20 cellular contexts compared by ENCODE assay signal in genomic region chr11:117849781-117850414, GRCh38. TPM values are rescaled to one million over a fixed set of nuclear protein-coding genes. Genes with fewer than 3 reads are reported as not detected.
"Had no signal": no experiment of that assay in that cellular context is flagged by ENCODE, and none has a peak within 500 bp of the region (broad histone marks: within the 10 kb centered on the region; RNA-seq: fewer than 3 reads in every experiment).

No MANE protein-coding gene starts in this region.

- H3K27ac ChIP-seq: epithelial cell of prostate, foreskin keratinocyte, lower lobe of right lung, prostate gland, right atrium auricular region, VCaP had no signal

- H3K9me3 ChIP-seq: prostate gland, transverse colon had no signal

- H3K4me3 ChIP-seq: adrenal gland, lower lobe of right lung, prostate gland, right atrium auricular region, transverse colon had no signal

- H3K4me1 ChIP-seq: foreskin keratinocyte, prostate gland had no signal

- H3K4me3 Mint-ChIP-seq: activated T-cell treated with anti-CD3 and anti-CD28 coated beads, Interleukin-2, amount 50 U/mL, for 4 hours; mesothelial cell of epicardium; stimulated activated naive CD8-positive, alpha-beta T cell treated with anti-CD3 and anti-CD28 coated beads, Interleukin-15, Interleukin-2, amounts not matched to agents 100 ng/mL and 50 ng/mL, for 24 hours; T-helper 1 cell treated with Interleukin-12 subunit alpha and Interleukin-12 subunit beta and Interleukin-4 antibody, amounts not matched to agents 30 μg/mL and 1 μg/mL, for 36 hours had no signal

- DNase-seq: activated CD4-positive, alpha-beta T cell treated with anti-CD3 and anti-CD28 coated beads for 1 hour; activated CD4-positive, alpha-beta T cell treated with anti-CD3 and anti-CD28 coated beads, Interleukin-2, amount 50 U/mL, for 4 hours; activated gamma-delta T cell; activated T-cell treated with anti-CD3 and anti-CD28 coated beads, Interleukin-2, amount 50 U/mL, for 4 hours; dermis blood vessel endothelial cell; foreskin keratinocyte; hypothalamus; lower lobe of right lung; transverse colon had no signal

- FAIRE-seq: keratinocyte had no signal

- H3K27me3 ChIP-seq: adrenal gland, right atrium auricular region, transverse colon had no signal

- ATAC-seq: activated T-cell treated with anti-CD3 and anti-CD28 coated beads, Interleukin-2, amount 50 U/mL, for 4 hours; foreskin keratinocyte; lower lobe of right lung had no signal

- H3K27ac Mint-ChIP-seq: mesothelial cell of epicardium; stimulated activated naive CD8-positive, alpha-beta T cell treated with anti-CD3 and anti-CD28 coated beads, Interleukin-15, Interleukin-2, amounts not matched to agents 100 ng/mL and 50 ng/mL, for 24 hours; T-helper 1 cell treated with Interleukin-12 subunit alpha and Interleukin-12 subunit beta and Interleukin-4 antibody, amounts not matched to agents 30 μg/mL and 1 μg/mL, for 36 hours had no signal

- H3K36me3 ChIP-seq: adrenal gland, lower lobe of right lung, prostate gland, right atrium auricular region, transverse colon had no signal

RNA-seq across cellular contexts. Expression of gene FXYD2, which starts 25.4 kb away (rescaled TPM):
- total RNA-seq: chondrocyte, foreskin keratinocyte had no signal
- polyA plus RNA-seq: keratinocyte had no signal

RNA-seq across cellular contexts. Expression of gene FXYD6, which starts 26.6 kb away (rescaled TPM):
- total RNA-seq: foreskin keratinocyte had no signal
- polyA plus RNA-seq: keratinocyte had no signal

RNA-seq across cellular contexts. Expression of gene DSCAML1, which starts 52.9 kb away (rescaled TPM):
- total RNA-seq: activated T-cell treated with anti-CD3 and anti-CD28 coated beads, Interleukin-2, amount 50 U/mL, for 4 hours; chondrocyte; fibroblast of lung; foreskin keratinocyte had no signal
- polyA plus RNA-seq: fibroblast of lung, foreskin keratinocyte, keratinocyte had no signal
